ENCODE assay signal across 34 cellular contexts in genomic region chr10:133311570-133311969, GRCh38. TPM values are rescaled to one million over a fixed set of nuclear protein-coding genes. Genes with fewer than 3 reads are reported as not detected.
"Had no signal": no experiment of that assay in that cellular context is flagged by ENCODE, and none has a peak within 500 bp of the region (broad histone marks: within the 10 kb centered on the region; RNA-seq: fewer than 3 reads in every experiment).

No MANE protein-coding gene starts in this region.

- H3K9me3 ChIP-seq: colonic mucosa, esophagus muscularis mucosa, neutrophil, pancreas, testis, tibial artery, upper lobe of left lung had no signal

- H3K4me3 Mint-ChIP-seq: mesothelial cell of epicardium; naive thymus-derived CD8-positive, alpha-beta T cell; stimulated activated memory B cell treated with anti-CD40 and anti-IgM and Interleukin-4, amounts not matched to agents 10 μg/mL and 1 μg/mL and 100 μg/mL, for 72 hours had no signal

- H3K27ac Mint-ChIP-seq: mesothelial cell of epicardium; progenitor cell of endocrine pancreas; stimulated activated memory B cell treated with anti-CD40 and anti-IgM and Interleukin-4, amounts not matched to agents 10 μg/mL and 1 μg/mL and 100 μg/mL, for 72 hours had no signal

- H3K27me3 Mint-ChIP-seq: progenitor cell of endocrine pancreas; stimulated activated memory B cell treated with anti-CD40 and anti-IgM and Interleukin-4, amounts not matched to agents 10 μg/mL and 1 μg/mL and 100 μg/mL, for 72 hours had no signal

- H3K27ac ChIP-seq: colonic mucosa, esophagus muscularis mucosa, neutrophil, pancreas, testis, tibial artery, upper lobe of left lung had no signal

- H3K27me3 ChIP-seq: colonic mucosa, esophagus muscularis mucosa, pancreas, testis, tibial artery, upper lobe of left lung had no signal

- H3K36me3 ChIP-seq: colonic mucosa had no signal

- FAIRE-seq: endothelial cell of umbilical vein, keratinocyte, pancreas, urothelium cell line had no signal

- H3K9me3 Mint-ChIP-seq: mesothelial cell of epicardium; stimulated activated memory B cell treated with anti-CD40 and anti-IgM and Interleukin-4, amounts not matched to agents 10 μg/mL and 1 μg/mL and 100 μg/mL, for 72 hours had no signal

- DNase-seq: central memory CD4-positive, alpha-beta T cell; colonic mucosa; dermis blood vessel endothelial cell; effector memory CD4-positive, alpha-beta T cell; foreskin melanocyte; head of caudate nucleus; mesenchymal stem cell; stimulated activated CD4-positive, alpha-beta T cell treated with anti-CD3 and anti-CD28 coated beads, Interleukin-2, amount 100 ng/mL, for 24 hours; stimulated activated CD4-positive, alpha-beta T cell treated with anti-CD3 and anti-CD28 coated beads, Interleukin-4, amount 100 ng/mL, for 24 hours; stimulated activated naive CD8-positive, alpha-beta T cell treated with anti-CD3 and anti-CD28 coated beads, Interleukin-15, Interleukin-2, amounts not matched to agents 100 U/mL and 50 U/mL, for 24 hours; substantia nigra; testis; tibial artery; upper lobe of left lung had no signal

- ATAC-seq: left lobe of liver; naive thymus-derived CD8-positive, alpha-beta T cell; pancreas; sciatic nerve; stimulated activated memory B cell treated with anti-CD40 and anti-IgM and Interleukin-4, amounts not matched to agents 10 μg/mL and 1 μg/mL and 100 μg/mL, for 72 hours; stimulated activated naive CD8-positive, alpha-beta T cell treated with anti-CD3 and anti-CD28 coated beads, Interleukin-15, Interleukin-2, amounts not matched to agents 100 U/mL and 50 U/mL, for 24 hours had no signal

- H3K4me1 ChIP-seq: colonic mucosa had no signal

- H3K4me3 ChIP-seq: colonic mucosa, esophagus muscularis mucosa, pancreas, smooth muscle cell, testis, tibial artery, upper lobe of left lung had no signal

RNA-seq across cellular contexts. Expression of gene CALY, which starts 25.1 kb away (rescaled TPM):
- total RNA-seq: dermis blood vessel endothelial cell, endothelial cell of umbilical vein, fibroblast of lung, liver, lung microvascular endothelial cell, omental fat pad had no signal
- polyA plus RNA-seq: endothelial cell of umbilical vein, fibroblast of lung, keratinocyte had no signal

RNA-seq across cellular contexts. Expression of gene PRAP1, which starts 35.6 kb away (rescaled TPM):
- total RNA-seq: cerebellum; dermis blood vessel endothelial cell; endothelial cell of umbilical vein; epithelial cell of proximal tubule; esophagus muscularis mucosa; fibroblast of lung; lung microvascular endothelial cell; naive thymus-derived CD8-positive, alpha-beta T cell; pancreas; progenitor cell of endocrine pancreas; smooth muscle cell; upper lobe of left lung had no signal
- polyA plus RNA-seq: endothelial cell of umbilical vein, fibroblast of lung, keratinocyte, neural cell, pancreas had no signal
